ENCODE assay signal across 1 cellular context in genomic region chr7:46147871-46148270, GRCh38.
TF ChIP-seq lines count a peak whose summit lies in the region.

No MANE protein-coding gene starts in this region.

TF ChIP-seq in HepG2, 621 proteins besides CTCF, POLR2A, EP300 and RAD21 (continued from another document):
- TF ChIP-seq, protein P1, sequence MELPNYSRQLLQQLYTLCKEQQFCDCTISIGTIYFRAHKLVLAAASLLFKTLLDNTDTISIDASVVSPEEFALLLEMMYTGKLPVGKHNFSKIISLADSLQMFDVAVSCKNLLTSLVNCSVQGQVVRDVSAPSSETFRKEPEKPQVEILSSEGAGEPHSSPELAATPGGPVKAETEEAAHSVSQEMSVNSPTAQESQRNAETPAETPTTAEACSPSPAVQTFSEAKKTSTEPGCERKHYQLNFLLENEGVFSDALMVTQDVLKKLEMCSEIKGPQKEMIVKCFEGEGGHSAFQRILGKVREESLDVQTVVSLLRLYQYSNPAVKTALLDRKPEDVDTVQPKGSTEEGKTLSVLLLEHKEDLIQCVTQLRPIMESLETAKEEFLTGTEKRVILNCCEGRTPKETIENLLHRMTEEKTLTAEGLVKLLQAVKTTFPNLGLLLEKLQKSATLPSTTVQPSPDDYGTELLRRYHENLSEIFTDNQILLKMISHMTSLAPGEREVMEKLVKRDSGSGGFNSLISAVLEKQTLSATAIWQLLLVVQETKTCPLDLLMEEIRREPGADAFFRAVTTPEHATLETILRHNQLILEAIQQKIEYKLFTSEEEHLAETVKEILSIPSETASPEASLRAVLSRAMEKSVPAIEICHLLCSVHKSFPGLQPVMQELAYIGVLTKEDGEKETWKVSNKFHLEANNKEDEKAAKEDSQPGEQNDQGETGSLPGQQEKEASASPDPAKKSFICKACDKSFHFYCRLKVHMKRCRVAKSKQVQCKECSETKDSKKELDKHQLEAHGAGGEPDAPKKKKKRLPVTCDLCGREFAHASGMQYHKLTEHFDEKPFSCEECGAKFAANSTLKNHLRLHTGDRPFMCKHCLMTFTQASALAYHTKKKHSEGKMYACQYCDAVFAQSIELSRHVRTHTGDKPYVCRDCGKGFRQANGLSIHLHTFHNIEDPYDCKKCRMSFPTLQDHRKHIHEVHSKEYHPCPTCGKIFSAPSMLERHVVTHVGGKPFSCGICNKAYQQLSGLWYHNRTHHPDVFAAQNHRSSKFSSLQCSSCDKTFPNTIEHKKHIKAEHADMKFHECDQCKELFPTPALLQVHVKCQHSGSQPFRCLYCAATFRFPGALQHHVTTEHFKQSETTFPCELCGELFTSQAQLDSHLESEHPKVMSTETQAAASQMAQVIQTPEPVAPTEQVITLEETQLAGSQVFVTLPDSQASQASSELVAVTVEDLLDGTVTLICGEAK (IDR thresholded peaks at IDR 0.05) = no peak
- TF ChIP-seq, protein P1 (CRISPR knock-in tag; IDR thresholded peaks at IDR 0.05) = no peak
- TF ChIP-seq, protein P2, sequence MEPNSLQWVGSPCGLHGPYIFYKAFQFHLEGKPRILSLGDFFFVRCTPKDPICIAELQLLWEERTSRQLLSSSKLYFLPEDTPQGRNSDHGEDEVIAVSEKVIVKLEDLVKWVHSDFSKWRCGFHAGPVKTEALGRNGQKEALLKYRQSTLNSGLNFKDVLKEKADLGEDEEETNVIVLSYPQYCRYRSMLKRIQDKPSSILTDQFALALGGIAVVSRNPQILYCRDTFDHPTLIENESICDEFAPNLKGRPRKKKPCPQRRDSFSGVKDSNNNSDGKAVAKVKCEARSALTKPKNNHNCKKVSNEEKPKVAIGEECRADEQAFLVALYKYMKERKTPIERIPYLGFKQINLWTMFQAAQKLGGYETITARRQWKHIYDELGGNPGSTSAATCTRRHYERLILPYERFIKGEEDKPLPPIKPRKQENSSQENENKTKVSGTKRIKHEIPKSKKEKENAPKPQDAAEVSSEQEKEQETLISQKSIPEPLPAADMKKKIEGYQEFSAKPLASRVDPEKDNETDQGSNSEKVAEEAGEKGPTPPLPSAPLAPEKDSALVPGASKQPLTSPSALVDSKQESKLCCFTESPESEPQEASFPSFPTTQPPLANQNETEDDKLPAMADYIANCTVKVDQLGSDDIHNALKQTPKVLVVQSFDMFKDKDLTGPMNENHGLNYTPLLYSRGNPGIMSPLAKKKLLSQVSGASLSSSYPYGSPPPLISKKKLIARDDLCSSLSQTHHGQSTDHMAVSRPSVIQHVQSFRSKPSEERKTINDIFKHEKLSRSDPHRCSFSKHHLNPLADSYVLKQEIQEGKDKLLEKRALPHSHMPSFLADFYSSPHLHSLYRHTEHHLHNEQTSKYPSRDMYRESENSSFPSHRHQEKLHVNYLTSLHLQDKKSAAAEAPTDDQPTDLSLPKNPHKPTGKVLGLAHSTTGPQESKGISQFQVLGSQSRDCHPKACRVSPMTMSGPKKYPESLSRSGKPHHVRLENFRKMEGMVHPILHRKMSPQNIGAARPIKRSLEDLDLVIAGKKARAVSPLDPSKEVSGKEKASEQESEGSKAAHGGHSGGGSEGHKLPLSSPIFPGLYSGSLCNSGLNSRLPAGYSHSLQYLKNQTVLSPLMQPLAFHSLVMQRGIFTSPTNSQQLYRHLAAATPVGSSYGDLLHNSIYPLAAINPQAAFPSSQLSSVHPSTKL (CRISPR knock-in tag; IDR thresholded peaks at IDR 0.05) = no peak
- TF ChIP-seq MTF1 (CRISPR knock-in tag; IDR thresholded peaks at IDR 0.05) (no peak), ZNF737 (CRISPR knock-in tag; IDR thresholded peaks at IDR 0.05; ENCODE audit: borderline replicate concordance) (no peak), ZFX (CRISPR knock-in tag; IDR thresholded peaks at IDR 0.05; ENCODE audit: low read depth) (no peak)
